Comparison of ENCODE assay signal across 28 cellular contexts in genomic region chrY:21175484-21175883, GRCh38.
"Had no signal": no experiment of that assay in that cellular context is flagged by ENCODE, and none has a peak within 500 bp of the region (broad histone marks: within the 10 kb centered on the region; RNA-seq: fewer than 3 reads in every experiment).

No MANE protein-coding gene starts in this region.

- H3K36me3 Mint-ChIP-seq: neural progenitor cell; stimulated activated naive B cell treated with anti-CD40 and anti-IgM and Interleukin-4, amounts not matched to agents 10 μg/mL and 1 μg/mL and 100 μg/mL, for 72 hours had no signal

- H3K4me1 ChIP-seq: gastrocnemius medialis, neural progenitor cell, prostate gland, right atrium auricular region, sigmoid colon, suprapubic skin, upper lobe of right lung, uterus had no signal

- H3K9me3 Mint-ChIP-seq: endodermal cell, memory B cell, nephron, neural progenitor cell had no signal

- H3K4me3 ChIP-seq: gastrocnemius medialis, lung, neural progenitor cell, prostate gland, right atrium auricular region, sigmoid colon, skin epidermis, suprapubic skin, transverse colon, upper lobe of right lung, uterus had no signal

- H3K9me3 ChIP-seq: gastrocnemius medialis, prostate gland, right atrium auricular region, sigmoid colon, suprapubic skin, transverse colon, upper lobe of right lung, uterus had no signal

- H3K27me3 Mint-ChIP-seq: memory B cell; naive thymus-derived CD4-positive, alpha-beta T cell; stimulated activated naive B cell treated with anti-CD40 and anti-IgM and Interleukin-4, amounts not matched to agents 10 μg/mL and 1 μg/mL and 100 μg/mL, for 72 hours; stimulated activated naive CD8-positive, alpha-beta T cell treated with anti-CD3 and anti-CD28 coated beads, Interleukin-15, amount 100 ng/mL, for 72 hours had no signal

- H3K27me3 ChIP-seq: gastrocnemius medialis, neural progenitor cell, right atrium auricular region, sigmoid colon, suprapubic skin, transverse colon, upper lobe of right lung, uterus had no signal

- H3K4me3 Mint-ChIP-seq: endodermal cell; memory B cell; naive thymus-derived CD4-positive, alpha-beta T cell; nephron; neural progenitor cell; stimulated activated naive B cell treated with anti-CD40 and anti-IgM and Interleukin-4, amounts not matched to agents 10 μg/mL and 1 μg/mL and 100 μg/mL, for 72 hours; stimulated activated naive CD8-positive, alpha-beta T cell treated with anti-CD3 and anti-CD28 coated beads, Interleukin-15, amount 100 ng/mL, for 72 hours had no signal

- H3K27ac Mint-ChIP-seq: endodermal cell; memory B cell; nephron; neural progenitor cell; stimulated activated naive B cell treated with anti-CD40 and anti-IgM and Interleukin-4, amounts not matched to agents 10 μg/mL and 1 μg/mL and 100 μg/mL, for 72 hours; stimulated activated naive CD8-positive, alpha-beta T cell treated with anti-CD3 and anti-CD28 coated beads, Interleukin-15, amount 100 ng/mL, for 72 hours had no signal

- DNase-seq: effector CD8-positive, alpha-beta T cell; endodermal cell; foreskin fibroblast; gastrocnemius medialis; head of caudate nucleus; left ventricle myocardium superior; naive thymus-derived CD4-positive, alpha-beta T cell; nucleus accumbens; sigmoid colon; stimulated activated CD4-positive, alpha-beta T cell treated with anti-CD3 and anti-CD28 coated beads, Interleukin-15, amount 100 ng/mL, for 24 hours; stimulated activated CD4-positive, alpha-beta T cell treated with anti-CD3 and anti-CD28 coated beads, Interleukin-2, amount 100 ng/mL, for 48 hours; stimulated activated naive B cell treated with anti-CD40 and anti-IgM and Interleukin-4, amounts not matched to agents 10 μg/mL and 1 μg/mL and 100 μg/mL, for 72 hours; stimulated activated naive CD8-positive, alpha-beta T cell treated with anti-CD3 and anti-CD28 coated beads, Interleukin-15, amount 100 ng/mL, for 72 hours; transverse colon; upper lobe of right lung; uterus had no signal

- H3K4me1 Mint-ChIP-seq: endodermal cell, nephron, neural progenitor cell had no signal

- H3K36me3 ChIP-seq: gastrocnemius medialis, neural progenitor cell, prostate gland, right atrium auricular region, sigmoid colon, suprapubic skin, transverse colon, upper lobe of right lung, uterus had no signal

- H3K27ac ChIP-seq: epithelial cell of prostate, gastrocnemius medialis, neural progenitor cell, prostate gland, right atrium auricular region, sigmoid colon, skin epidermis, suprapubic skin, upper lobe of right lung, uterus had no signal

- ATAC-seq: esophagus mucosa; gastrocnemius medialis; left ventricle myocardium superior; stimulated activated naive CD8-positive, alpha-beta T cell treated with anti-CD3 and anti-CD28 coated beads, Interleukin-15, amount 100 ng/mL, for 72 hours; upper lobe of right lung had no signal

- FAIRE-seq: colon, keratinocyte had no signal
